ENCODE assay signal across 2 cellular contexts in genomic region chr5:170867825-170868224, GRCh38.
TF ChIP-seq lines count a peak whose summit lies in the region.

No MANE protein-coding gene starts in this region.

TF ChIP-seq in HEK293, 187 proteins besides CTCF, POLR2A, EP300 and RAD21 (continued from another document):
- TF ChIP-seq, protein P1, sequence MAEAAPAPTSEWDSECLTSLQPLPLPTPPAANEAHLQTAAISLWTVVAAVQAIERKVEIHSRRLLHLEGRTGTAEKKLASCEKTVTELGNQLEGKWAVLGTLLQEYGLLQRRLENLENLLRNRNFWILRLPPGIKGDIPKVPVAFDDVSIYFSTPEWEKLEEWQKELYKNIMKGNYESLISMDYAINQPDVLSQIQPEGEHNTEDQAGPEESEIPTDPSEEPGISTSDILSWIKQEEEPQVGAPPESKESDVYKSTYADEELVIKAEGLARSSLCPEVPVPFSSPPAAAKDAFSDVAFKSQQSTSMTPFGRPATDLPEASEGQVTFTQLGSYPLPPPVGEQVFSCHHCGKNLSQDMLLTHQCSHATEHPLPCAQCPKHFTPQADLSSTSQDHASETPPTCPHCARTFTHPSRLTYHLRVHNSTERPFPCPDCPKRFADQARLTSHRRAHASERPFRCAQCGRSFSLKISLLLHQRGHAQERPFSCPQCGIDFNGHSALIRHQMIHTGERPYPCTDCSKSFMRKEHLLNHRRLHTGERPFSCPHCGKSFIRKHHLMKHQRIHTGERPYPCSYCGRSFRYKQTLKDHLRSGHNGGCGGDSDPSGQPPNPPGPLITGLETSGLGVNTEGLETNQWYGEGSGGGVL (tag by site-specific recombination; IDR thresholded peaks at IDR 0.05): no peak
- no peak for TF ChIP-seq ZBTB49 (tag by site-specific recombination; IDR thresholded peaks at IDR 0.05; ENCODE audit: low read depth)
- peak; percentile 99 for TF ChIP-seq SCRT1 (tag by site-specific recombination; IDR thresholded peaks at IDR 0.05; ENCODE audit: borderline replicate concordance)

TF ChIP-seq in H1, 55 proteins besides CTCF, POLR2A, EP300 and RAD21 (continued from another document):
- TF ChIP-seq EZH2 (IDR thresholded peaks at IDR 0.05; ENCODE audit: low read depth, low read length, severe bottlenecking) (no peak), ATF3 (IDR thresholded peaks at IDR 0.05; ENCODE audit: insufficient read depth, low read depth, low read length) (no peak), BRCA1 (IDR thresholded peaks at IDR 0.05; ENCODE audit: low read depth, low read length) (no peak), SIRT6 (IDR thresholded peaks at IDR 0.05; ENCODE audit: low read length) (no peak), MAFK (IDR thresholded peaks at IDR 0.05; ENCODE audit: low read depth, low read length) (no peak), CHD1 (IDR thresholded peaks at IDR 0.05; ENCODE audit: low read depth, low read length) (no peak)
